In genomic region chr3:142118911-142119310, GRCh38 we compare ENCODE assay signal across 13 cellular contexts. TPM values are rescaled to one million over a fixed set of nuclear protein-coding genes. Genes with fewer than 3 reads are reported as not detected.
DNase-seq lines count a peak whose midpoint lies in the region; ATAC-seq and TF ChIP-seq lines count a peak whose summit lies in the region.
"Had no signal": no experiment of that assay in that cellular context is flagged by ENCODE, and none has a peak within 500 bp of the region (broad histone marks: within the 10 kb centered on the region; RNA-seq: fewer than 3 reads in every experiment).

No MANE protein-coding gene starts in this region.

- H3K4me1 ChIP-seq in DND-41 (ENCODE audit: insufficient read depth, low read length): peaks cover 63% of the 10 kb centered on the region

- no peak for DNase-seq in DND-41
- DNase-seq in fibroblast of gingiva (ENCODE audit: low read depth): peak; percentile 10
- DNase-seq in renal cortical epithelial cell (ENCODE audit: low read depth): peak; percentile 48
- DNase-seq in G401 (ENCODE audit: low spot score): no peak
- no peak for DNase-seq in NOMO-1 (lab: John Stamatoyannopoulos, UW; ENCODE audit: unreplicated experiment in 2 of 2)
- DNase-seq: ACHN; BE2C; CD4-positive, alpha-beta memory T cell; DMS79 had no signal

- H2AFZ ChIP-seq in DND-41 (ENCODE audit: low read depth, low read length): no peak overlapping the region

- H4K20me1 ChIP-seq in DND-41 (ENCODE audit: insufficient read depth, low read length): no peaks in the 10 kb centered on the region

- H3K27me3 ChIP-seq in DND-41 (ENCODE audit: insufficient read depth, low read length, poor library complexity): no peaks in the 10 kb centered on the region
- H3K27me3 ChIP-seq: BE2C had no signal

- H3K36me3 ChIP-seq in DND-41 (ENCODE audit: insufficient read depth, low read length) (no peaks in the 10 kb centered on the region), KOPT-K1 (ENCODE audit: insufficient read depth, low read length) (no peaks in the 10 kb centered on the region)
- H3K36me3 ChIP-seq: BE2C had no signal

- H3K9me3 ChIP-seq in DND-41 (ENCODE audit: insufficient read depth, low read length, severe bottlenecking) (no peaks in the 10 kb centered on the region), KOPT-K1 (ENCODE audit: insufficient read depth, low read length, poor library complexity, severe bottlenecking) (no peaks in the 10 kb centered on the region)
- H3K9me3 ChIP-seq: BE2C had no signal

- peak overlapping the region; percentile 50 for H3K27ac ChIP-seq in DND-41 (ENCODE audit: low read length)
- H3K27ac ChIP-seq in KOPT-K1 (ENCODE audit: low read depth, low read length, poor library complexity, severe bottlenecking): peak overlapping the region; percentile 51
- H3K27ac ChIP-seq: C4-2B had no signal

- no peak overlapping the region for H3K4me3 ChIP-seq in DND-41 (ENCODE audit: low read depth in 1 of 2, low read length in 2 of 2)

- in situ Hi-C loops in G401 (cut with HindIII; ENCODE audit: low sequenced_read_pairs): no loop called here

- peaks cover 96% of the 10 kb centered on the region for H3K79me2 ChIP-seq in DND-41 (ENCODE audit: insufficient read depth, low read length)

- no peak overlapping the region for H3K9ac ChIP-seq in DND-41 (ENCODE audit: low read depth, low read length)

- no peak for ATAC-seq in DND-41 (ENCODE audit: insufficient read depth, low read depth)
- ATAC-seq in HG03439 (IDR thresholded peaks at IDR 0.05; ENCODE audit: unreplicated experiment): no peak
- ATAC-seq: HCT116 had no signal

- 0 out of 2 replicates have a peak overlapping the region, but pooled peaks have one; percentile 10 for H3K4me2 ChIP-seq in DND-41 (ENCODE audit: insufficient read depth, low read length)

- TF ChIP-seq CTCF in DND-41 (IDR thresholded peaks at IDR 0.05; ENCODE audit: borderline replicate concordance, extremely low read depth, low read length, poor library complexity, severe bottlenecking): no peak

RNA-seq across cellular contexts. Expression of gene TFDP2, which starts 30.4 kb away (rescaled TPM):
- total RNA-seq in renal cortical epithelial cell: 58.9 and 114 TPM in 2 replicates
- total RNA-seq in G401 (2014; rRNA removed; shearing (Covaris generic)): 39.7 and 168 TPM in 2 replicates

Comparison
In these comparisons a context has a peak if more than half of its experiments do, and no peak if none do; other contexts are left out.
1. DNase-seq: peak in fibroblast of gingiva (single experiment) and renal cortical epithelial cell (single experiment); none in DND-41 (single experiment), G401 (single experiment) and NOMO-1 (0 of 2).